8 cellular contexts compared by ENCODE assay signal in the genomic region with DNA sequence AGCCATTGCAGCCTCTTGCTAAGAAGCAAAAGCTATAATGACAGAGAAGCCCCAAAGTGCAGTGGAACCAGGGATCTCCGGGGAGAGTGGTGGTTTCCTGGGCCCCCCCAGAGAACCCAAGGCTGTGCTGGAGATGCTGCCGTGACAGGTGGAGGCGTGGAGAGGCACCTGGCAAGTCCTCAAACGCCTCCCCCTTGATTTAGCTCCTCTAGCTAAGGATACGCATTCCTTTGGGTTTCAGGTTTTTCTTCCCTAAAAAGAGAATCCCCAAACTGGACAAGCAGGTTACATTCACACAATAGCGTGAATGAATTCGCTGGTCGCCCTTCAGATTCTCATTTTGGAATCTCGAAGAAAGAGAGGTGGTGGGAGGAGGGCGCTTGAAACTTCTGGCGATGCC. TPM values are rescaled to one million over a fixed set of nuclear protein-coding genes. Genes with fewer than 3 reads are reported as not detected.
DNase-seq lines count a peak whose midpoint lies in the region; ATAC-seq and FAIRE-seq lines count a peak whose summit lies in the region.

No MANE protein-coding gene starts in this region.

- H3K27ac ChIP-seq in ACC112 (ENCODE audit: low read depth, low read length) = no peak overlapping the region

- intact Hi-C loops in dendritic cell treated with granulocyte-macrophage colony-stimulating factor and Interleukin-4, amounts not matched to agents 40 ng/mL and 50 ng/mL, for 4 days (cut with micrococcal nuclease) = no loop called here

- H3K4me1 Mint-ChIP-seq in dendritic cell treated with granulocyte-macrophage colony-stimulating factor and Interleukin-4, amounts not matched to agents 40 ng/mL and 50 ng/mL, for 4 days (ENCODE audit: low read depth) = peaks cover 46% of the 10 kb centered on the region
- peaks cover 25 to 32% (median 31%) of the 10 kb centered on the region in 3 donors for H3K4me1 Mint-ChIP-seq in naive B cell

- H3K27ac Mint-ChIP-seq in dendritic cell treated with granulocyte-macrophage colony-stimulating factor and Interleukin-4, amounts not matched to agents 40 ng/mL and 50 ng/mL, for 4 days = peak overlapping the region; percentile 94
- peak overlapping the region in 5 of 6 donors; percentile 33 to 96 (median 87) for H3K27ac Mint-ChIP-seq in naive B cell

- no peak for FAIRE-seq in RCC 7860 (lab: Jason Lieb, UNC)

- H3K4me1 ChIP-seq in ACC112 (ENCODE audit: control insufficient read depth, insufficient read depth, low read length, unreplicated experiment) = peaks cover 19% of the 10 kb centered on the region

- H3K79me2 ChIP-seq in ACC112 (ENCODE audit: control insufficient read depth, insufficient read depth, low read length, unreplicated experiment) = peaks cover 29% of the 10 kb centered on the region

- ATAC-seq in naive B cell (ENCODE audit: low read depth in 2 of 2) (no peak), GM21723 (IDR thresholded peaks at IDR 0.05; ENCODE audit: unreplicated experiment) (no peak)

- H3K27me3 ChIP-seq in ACC112 (ENCODE audit: insufficient read depth, low read length) = no peaks in the 10 kb centered on the region; the same call in 1 of the 2 replicates

- no peaks in the 10 kb centered on the region for H3K9me3 Mint-ChIP-seq in dendritic cell treated with granulocyte-macrophage colony-stimulating factor and Interleukin-4, amounts not matched to agents 40 ng/mL and 50 ng/mL, for 4 days
- no peaks in the 10 kb centered on the region for H3K9me3 Mint-ChIP-seq in naive B cell

- peak overlapping the region; percentile 94 for H2AFZ ChIP-seq in ACC112 (ENCODE audit: low read length, unreplicated experiment)

- no peak for DNase-seq in Jurkat, Clone E6-1 (ENCODE audit: low read depth, low spot score)
- DNase-seq in naive B cell (no peak), RCC 7860 (ENCODE audit: low spot score) (no peak), NCI-H1694 (lab: John Stamatoyannopoulos, UW) (no peak), SKM-1 (lab: John Stamatoyannopoulos, UW; ENCODE audit: unreplicated experiment) (no peak)

- H3K36me3 Mint-ChIP-seq in dendritic cell treated with granulocyte-macrophage colony-stimulating factor and Interleukin-4, amounts not matched to agents 40 ng/mL and 50 ng/mL, for 4 days (ENCODE audit: low read depth) = peaks cover 14% of the 10 kb centered on the region
- H3K36me3 Mint-ChIP-seq in naive B cell = no peaks in the 10 kb centered on the region

- peak overlapping the region; percentile 83 for H3K4me3 ChIP-seq in ACC112 (ENCODE audit: low read depth, low read length)
- H3K4me3 ChIP-seq in Jurkat, Clone E6-1 (ENCODE audit: low read length) = peak overlapping the region; percentile 69

- H3K27me3 Mint-ChIP-seq in dendritic cell treated with granulocyte-macrophage colony-stimulating factor and Interleukin-4, amounts not matched to agents 40 ng/mL and 50 ng/mL, for 4 days = peaks cover 11% of the 10 kb centered on the region
- H3K27me3 Mint-ChIP-seq in naive B cell = peaks cover 16 to 30% (median 25%) of the 10 kb centered on the region in 3 donors

- H3K4me3 Mint-ChIP-seq in dendritic cell treated with granulocyte-macrophage colony-stimulating factor and Interleukin-4, amounts not matched to agents 40 ng/mL and 50 ng/mL, for 4 days = peak overlapping the region; percentile 88
- H3K4me3 Mint-ChIP-seq in naive B cell = peak overlapping the region; percentile 84 to 93 (median 90)

- no peaks in the 10 kb centered on the region for H3K36me3 ChIP-seq in ACC112 (ENCODE audit: insufficient read depth, low read length)

RNA-seq across cellular contexts. Expression of a gene that starts 0.9 kb away (rescaled TPM):
- 160 TPM for polyA plus RNA-seq in Jurkat, Clone E6-1 (2012; ENCODE audit: insufficient read depth, insufficient read length)
- 10 to 100 TPM in 3 of 6 donors, 1 to 10 TPM in 3; 6.9 to 13.1 (median 10.2) TPM for polyA plus RNA-seq in naive B cell (ENCODE audit: low read depth in 6 of 6)
